ENCODE assay signal across 26 cellular contexts in the genomic region with DNA sequence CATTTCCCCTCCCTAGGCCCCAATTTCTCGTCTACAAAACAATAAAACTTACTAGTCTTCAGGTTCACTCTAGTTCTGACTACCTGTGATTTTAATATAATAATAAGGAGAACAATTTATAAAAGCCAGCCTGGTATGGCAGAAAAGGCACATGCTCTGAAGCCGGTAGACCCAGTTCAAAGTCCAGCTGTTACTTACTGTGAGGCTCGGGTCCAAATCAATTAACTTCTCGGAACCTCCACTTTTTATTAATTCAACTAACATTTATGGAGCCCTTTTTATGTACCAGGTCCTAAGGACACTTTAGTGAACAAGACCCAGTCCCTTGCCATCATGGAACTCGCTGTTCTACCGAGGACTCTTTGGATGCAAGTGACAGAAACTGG. TPM values are rescaled to one million over a fixed set of nuclear protein-coding genes. Genes with fewer than 3 reads are reported as not detected.
DNase-seq lines count a peak whose midpoint lies in the region; ATAC-seq and TF ChIP-seq lines count a peak whose summit lies in the region.
"Had no signal": no experiment of that assay in that cellular context is flagged by ENCODE, and none has a peak within 500 bp of the region (broad histone marks: within the 10 kb centered on the region; RNA-seq: fewer than 3 reads in every experiment).

No MANE protein-coding gene starts in this region.

- H4K20me1 ChIP-seq in GM23338 (replicated peaks; ENCODE audit: insufficient read depth) (no peaks in the 10 kb centered on the region), osteoblast (ENCODE audit: insufficient read depth, low read length) (no peaks in the 10 kb centered on the region), SK-N-SH (ENCODE audit: insufficient read depth) (no peaks in the 10 kb centered on the region)

- H3K9ac ChIP-seq in liver (ENCODE audit: low read depth in 1 of 2, low read length in 2 of 2), result no peak overlapping the region
- H3K9ac ChIP-seq in neuronal stem cell (ENCODE audit: low read depth, low read length, poor library complexity), result no peak overlapping the region
- H3K9ac ChIP-seq in SK-N-SH, result no peak overlapping the region

- CTCF ChIA-PET in SK-N-SH (lab: Yijun Ruan, JAX), result interaction anchor here (1.4 kb wide), 1 partner anchor 229 kb away, joined by 4 read pairs; no protein-coding TSS in a partner anchor

- H3K36me3 Mint-ChIP-seq in GM23338 (ENCODE audit: low read depth), result no peaks in the 10 kb centered on the region
- H3K36me3 Mint-ChIP-seq in glutamatergic neuron (ENCODE audit: unreplicated experiment), result no peaks in the 10 kb centered on the region
- H3K36me3 Mint-ChIP-seq in activated naive CD4-positive, alpha-beta T cell treated with anti-CD3 and anti-CD28 coated beads, Interleukin-2, amount 50 U/mL, for 72 hours, result no peaks in the 10 kb centered on the region
- H3K36me3 Mint-ChIP-seq: IgD-negative memory B cell had no signal

- H3K23ac ChIP-seq in neuronal stem cell (ENCODE audit: low read depth, low read length, poor library complexity), result no peak overlapping the region

- TF ChIP-seq CTCF in GM23338 (conservative IDR thresholded peaks at IDR 0.05; ENCODE audit: low read depth in 2 of 2) (no peak), body of pancreas (IDR thresholded peaks at IDR 0.05) (no peak), liver (IDR thresholded peaks at IDR 0.05; ENCODE audit: low read depth, low read length, missing input control) (no peak), glutamatergic neuron (IDR thresholded peaks at IDR 0.05; ENCODE audit: partially characterized antibody, unreplicated experiment) (no peak), osteoblast (IDR thresholded peaks at IDR 0.05; ENCODE audit: extremely low read depth, low read depth, low read length) (no peak), SK-N-SH (IDR thresholded peaks at IDR 0.05) (no peak)

- H3F3A ChIP-seq in GM23338 (replicated peaks; ENCODE audit: low read depth), result no peaks in the 10 kb centered on the region
- H3F3A ChIP-seq in SK-N-SH (replicated peaks; ENCODE audit: insufficient read depth), result peaks cover 4% of the 10 kb centered on the region

- 0 out of 2 replicates have a peak, but pooled peaks cover 4% of the 10 kb centered on the region for H3K9me2 ChIP-seq in GM23338 (ENCODE audit: insufficient read depth)
- no peaks in the 10 kb centered on the region for H3K9me2 ChIP-seq in SK-N-SH

- H3K9me3 Mint-ChIP-seq in GM23338, result no peaks in the 10 kb centered on the region; the same call in 2 of the 3 replicates
- no peaks in the 10 kb centered on the region for H3K9me3 Mint-ChIP-seq in glutamatergic neuron (ENCODE audit: unreplicated experiment)
- H3K9me3 Mint-ChIP-seq in activated naive CD4-positive, alpha-beta T cell treated with anti-CD3 and anti-CD28 coated beads, Interleukin-2, amount 50 U/mL, for 72 hours, result no peaks in the 10 kb centered on the region
- H3K9me3 Mint-ChIP-seq: H9, IgD-negative memory B cell had no signal

- no peak overlapping the region for H2BK120ac ChIP-seq in neuronal stem cell (ENCODE audit: low read depth, low read length)

- no peak overlapping the region for H2BK15ac ChIP-seq in neuronal stem cell (ENCODE audit: low read length)

- no peak for TF ChIP-seq EP300 in SK-N-SH (IDR thresholded peaks at IDR 0.05; ENCODE audit: borderline replicate concordance in 1 of 2, low read depth in 1 of 2, low read length in 1 of 2)

- no peaks in the 10 kb centered on the region for H3K79me1 ChIP-seq in neuronal stem cell (ENCODE audit: low read depth, low read length)

- no peak for TF ChIP-seq POLR2A in body of pancreas (IDR thresholded peaks at IDR 0.05)

- H3K27ac ChIP-seq in GM23338 (ENCODE audit: low read depth) (no peak overlapping the region), body of pancreas (peak overlapping the region in 2 of 4 donors; percentile 17 to 56), liver (ENCODE audit: low read depth in 1 of 2, low read length in 2 of 2) (peak overlapping the region in 1 of 2 donors; percentile 38), neuronal stem cell (replicated peaks; ENCODE audit: low read length) (no peak overlapping the region), osteoblast (ENCODE audit: low read depth, low read length) (no peak overlapping the region), SK-N-SH (ENCODE audit: low read depth in 2 of 2, low read length in 1 of 2) (no peak overlapping the region)
- H3K27ac ChIP-seq: SJCRH30 had no signal

- 35 to 48% methylated on average over 6 of the region's 6 CpGs for WGBS in body of pancreas, 2 donors
- 53% methylated on average over 6 of the region's 6 CpGs for WGBS in liver
- no CpG with 5 or more reads among the region's 6 CpGs for WGBS in neuronal stem cell (ENCODE audit: extremely low coverage in 2 of 2, insufficient read length in 2 of 2, insufficient replicate concordance in 1 of 2), 2 donors
- WGBS in SK-N-SH (ENCODE audit: low lambda C conversion rate), result 93% methylated on average over 6 of the region's 6 CpGs

- H3K14ac ChIP-seq in neuronal stem cell (ENCODE audit: low read length), result no peak overlapping the region

- no peak overlapping the region for H2BK12ac ChIP-seq in neuronal stem cell (ENCODE audit: low read length)

- H3K79me2 ChIP-seq in GM23338 (replicated peaks; ENCODE audit: insufficient read depth) (no peaks in the 10 kb centered on the region), osteoblast (ENCODE audit: insufficient read depth, low read length) (no peaks in the 10 kb centered on the region), SK-N-SH (ENCODE audit: insufficient read depth) (no peaks in the 10 kb centered on the region)

- no peak overlapping the region for H4K91ac ChIP-seq in neuronal stem cell (ENCODE audit: low read depth, low read length, poor library complexity)

- H3K9me3 ChIP-seq in body of pancreas, result no peaks in the 10 kb centered on the region
- no peaks in the 10 kb centered on the region for H3K9me3 ChIP-seq in liver (ENCODE audit: control insufficient read depth in 4 of 4, low read length in 3 of 4)
- H3K9me3 ChIP-seq in neuronal stem cell (replicated peaks in 1 of 2; ENCODE audit: control insufficient read depth in 2 of 2, insufficient read depth in 1 of 2, low read depth in 1 of 2, low read length in 2 of 2), result no peaks in the 10 kb centered on the region
- H3K9me3 ChIP-seq in osteoblast (ENCODE audit: low read depth, low read length), result no peaks in the 10 kb centered on the region
- H3K9me3 ChIP-seq in SK-N-SH, result no peaks in the 10 kb centered on the region
- H3K9me3 ChIP-seq: BE2C, SJCRH30 had no signal

- no peak overlapping the region for H2AK5ac ChIP-seq in neuronal stem cell (ENCODE audit: low read depth, low read length)

- DNase-seq in GM23338 (ENCODE audit: low spot score) (no peak), body of pancreas (no peak), neuronal stem cell (ENCODE audit: low spot score) (no peak), glutamatergic neuron (no peak), osteoblast (ENCODE audit: insufficient read length, low spot score, missing footprints) (no peak), SK-N-SH (no peak)
- DNase-seq in activated naive CD4-positive, alpha-beta T cell treated with anti-CD3 and anti-CD28 coated beads, Interleukin-2, amount 50 U/mL, for 72 hours (ENCODE audit: low spot score in 2 of 2), result no peak
- DNase-seq: 8988T; ACHN; BE2C; Calu3; DMS79 treated with DMSO at 0.1 percent for 48 hours; GF-D8; NCI-H1092; NCI-H1436; NCI-H187; NCI-H446; NCI-H524 treated with DMSO at 0.1 percent for 48 hours; NCI-H82; NK-92 treated with Interleukin-12 subunit alpha and Interleukin-12 subunit beta, amount 100 ng/mL, for 24 hours; PC-3 had no signal

- H3K27ac Mint-ChIP-seq in GM23338 (no peak overlapping the region), glutamatergic neuron (ENCODE audit: unreplicated experiment) (no peak overlapping the region)
- no peak overlapping the region for H3K27ac Mint-ChIP-seq in activated naive CD4-positive, alpha-beta T cell treated with anti-CD3 and anti-CD28 coated beads, Interleukin-2, amount 50 U/mL, for 72 hours
- H3K27ac Mint-ChIP-seq: IgD-negative memory B cell had no signal

- H2BK5ac ChIP-seq in neuronal stem cell (ENCODE audit: low read length), result no peak overlapping the region

- H3K4me2 ChIP-seq in GM23338, result 0 out of 2 replicates have a peak overlapping the region, but pooled peaks have one; percentile 26
- no peak overlapping the region for H3K4me2 ChIP-seq in neuronal stem cell (ENCODE audit: insufficient read depth, low read length, poor library complexity, severe bottlenecking)
- H3K4me2 ChIP-seq in osteoblast (ENCODE audit: insufficient read depth, low read length), result no peak overlapping the region
- no peak overlapping the region for H3K4me2 ChIP-seq in SK-N-SH

- no peak for TF ChIP-seq RAD21 in liver (IDR thresholded peaks at IDR 0.05)
- no peak for TF ChIP-seq RAD21 in SK-N-SH (IDR thresholded peaks at IDR 0.05; ENCODE audit: low read length)

- no peaks in the 10 kb centered on the region for H3K36me3 ChIP-seq in GM23338 (ENCODE audit: insufficient read depth)
- H3K36me3 ChIP-seq in body of pancreas (replicated peaks in 1 of 2; ENCODE audit: insufficient read depth in 1 of 2, low read depth in 2 of 2), result no peaks in the 10 kb centered on the region
- no peaks in the 10 kb centered on the region for H3K36me3 ChIP-seq in liver (ENCODE audit: control insufficient read depth in 4 of 4, insufficient read depth in 3 of 4, low read depth in 1 of 4, low read length in 3 of 4)
- H3K36me3 ChIP-seq in neuronal stem cell (replicated peaks in 1 of 2; ENCODE audit: control insufficient read depth in 2 of 2, insufficient read depth in 2 of 2, low read length in 2 of 2), result no peaks in the 10 kb centered on the region
- no peaks in the 10 kb centered on the region for H3K36me3 ChIP-seq in osteoblast (ENCODE audit: insufficient read depth, low read length)
- H3K36me3 ChIP-seq in SK-N-SH (replicated peaks in 1 of 2; ENCODE audit: control insufficient read depth in 1 of 2, insufficient read depth in 2 of 2, low read length in 1 of 2), result no peaks in the 10 kb centered on the region
- H3K36me3 ChIP-seq: BE2C, SJCRH30 had no signal

- POLR2A ChIA-PET in SK-N-SH (lab: Yijun Ruan, JAX), result no interaction called here

- peak overlapping the region; percentile 7 for H3K18ac ChIP-seq in neuronal stem cell (ENCODE audit: low read length)

- H3K4me1 Mint-ChIP-seq in GM23338 (peaks cover 36% of the 10 kb centered on the region), glutamatergic neuron (ENCODE audit: low read depth, unreplicated experiment) (no peaks in the 10 kb centered on the region)
- H3K4me1 Mint-ChIP-seq: IgD-negative memory B cell had no signal

- peaks cover 8% of the 10 kb centered on the region for H3K27me3 Mint-ChIP-seq in GM23338 (ENCODE audit: insufficient read depth, low read depth, poor library complexity)
- no peaks in the 10 kb centered on the region for H3K27me3 Mint-ChIP-seq in glutamatergic neuron (ENCODE audit: unreplicated experiment)
- H3K27me3 Mint-ChIP-seq: IgD-negative memory B cell had no signal

- no peaks in the 10 kb centered on the region for H3K27me3 ChIP-seq in GM23338 (ENCODE audit: insufficient read depth)
- H3K27me3 ChIP-seq in body of pancreas, result no peaks in the 10 kb centered on the region
- no peaks in the 10 kb centered on the region for H3K27me3 ChIP-seq in liver (ENCODE audit: control insufficient read depth in 4 of 4, insufficient read depth in 4 of 4, low read length in 3 of 4)
- H3K27me3 ChIP-seq in neuronal stem cell (ENCODE audit: control insufficient read depth in 3 of 3, insufficient read depth in 3 of 3, low read depth in 1 of 3, low read length in 3 of 3), result no peaks in the 10 kb centered on the region
- no peaks in the 10 kb centered on the region for H3K27me3 ChIP-seq in osteoblast (ENCODE audit: insufficient read depth, low read length)
- no peaks in the 10 kb centered on the region for H3K27me3 ChIP-seq in SK-N-SH (ENCODE audit: insufficient read depth)
- H3K27me3 ChIP-seq: BE2C, SJCRH30 had no signal

- H3K4me3 ChIP-seq in GM23338 (no peak overlapping the region), body of pancreas (no peak overlapping the region), liver (ENCODE audit: low read depth in 1 of 3, low read length in 3 of 3) (no peak overlapping the region), neuronal stem cell (ENCODE audit: low read length in 2 of 2) (no peak overlapping the region), osteoblast (ENCODE audit: insufficient read depth, low read length) (no peak overlapping the region), SK-N-SH (ENCODE audit: low read depth in 2 of 2, low read length in 1 of 2) (no peak overlapping the region)
- H3K4me3 ChIP-seq: SJCRH30 had no signal

- no peak overlapping the region for H4K8ac ChIP-seq in neuronal stem cell (ENCODE audit: low read depth, low read length)

- no peak for ATAC-seq in GM23338
- peak; percentile 9 for ATAC-seq in body of pancreas
- ATAC-seq in activated naive CD4-positive, alpha-beta T cell treated with anti-CD3 and anti-CD28 coated beads, Interleukin-2, amount 50 U/mL, for 72 hours, result no peak
- ATAC-seq: PC-3, Right ventricle myocardium inferior had no signal

- H3K4me1 ChIP-seq in GM23338 (ENCODE audit: insufficient read depth) (peaks cover 23% of the 10 kb centered on the region), body of pancreas (peaks cover 25% of the 10 kb centered on the region), liver (ENCODE audit: control insufficient read depth in 4 of 4, insufficient read depth in 4 of 4, low read length in 3 of 4) (peaks cover 11 to 28% (median 24%) of the 10 kb centered on the region in 4 donors), neuronal stem cell (ENCODE audit: control insufficient read depth in 2 of 2, insufficient read depth in 1 of 2, low read depth in 1 of 2, low read length in 2 of 2) (peaks cover 7 to 18% of the 10 kb centered on the region in 2 donors), osteoblast (ENCODE audit: insufficient read depth, low read length) (peaks cover 19% of the 10 kb centered on the region), SK-N-SH (ENCODE audit: control insufficient read depth in 1 of 2, insufficient read depth in 2 of 2, low read depth in 1 of 2, low read length in 1 of 2) (peaks cover 0 to 6% of the 10 kb centered on the region in 2 experiments; a peak in 1 of 4 replicates)
- H3K4me1 ChIP-seq: BE2C had no signal

- intact Hi-C loops in body of pancreas (cut with DNase I), result no loop called here

- peak overlapping the region; percentile 3; the same call in 1 of the 2 replicates for H2AFZ ChIP-seq in GM23338
- peak overlapping the region; percentile 74 for H2AFZ ChIP-seq in neuronal stem cell (ENCODE audit: low read length)
- no peak overlapping the region for H2AFZ ChIP-seq in osteoblast (ENCODE audit: low read length)
- no peak overlapping the region for H2AFZ ChIP-seq in SK-N-SH (ENCODE audit: low read depth)

- no peak overlapping the region for H3K4me3 Mint-ChIP-seq in GM23338
- no peak overlapping the region for H3K4me3 Mint-ChIP-seq in glutamatergic neuron (ENCODE audit: unreplicated experiment)
- H3K4me3 Mint-ChIP-seq: H9, IgD-negative memory B cell had no signal

- no peak overlapping the region for H3K4ac ChIP-seq in neuronal stem cell (ENCODE audit: low read length)

RNA-seq across cellular contexts. Expression of gene SMAD3, which starts 53.8 kb away (rescaled TPM):
- 9.0 and 11.6 TPM in 2 replicates for total RNA-seq in GM23338 (2014; rRNA removed; shearing (Covaris generic))
- polyA plus RNA-seq in GM23338 (2016; fragmentation: Nextera tagmentation; extraction: Ambion mirVana) (3.4 and 4.9 TPM in 2 replicates), liver (1 to 10 TPM; 5.2 to 5.7 TPM), SK-N-SH (2012; rRNA removed) (18.0 and 19.5 TPM in 2 replicates)
- total RNA-seq in body of pancreas (10 to 100 TPM; 19.7 to 52.4 TPM), liver (10 to 100 TPM in 1 of 2 donors, 1 to 10 TPM in 1; 4.0 to 12.2 TPM), glutamatergic neuron (ENCODE audit: unreplicated experiment) (5.0 TPM), osteoblast (41.8 and 60.1 TPM in 2 replicates)
- polyA plus RNA-seq in neuronal stem cell (2013, experiment 1 of 2), result 32.6 TPM
- polyA plus RNA-seq in neuronal stem cell (2013, experiment 2 of 2), result 32.9 TPM
- total RNA-seq in activated naive CD4-positive, alpha-beta T cell treated with anti-CD3 and anti-CD28 coated beads, Interleukin-2, amount 50 U/mL, for 72 hours, result 10 to 100 TPM; 15.4 to 75.9 TPM
- 12.0 and 14.6 TPM in 2 replicates for polyA plus RNA-seq in SK-N-SH (2012; cell fraction: cytosol; rRNA removed)
- polyA plus RNA-seq in SK-N-SH (2012; cell fraction: nucleus; rRNA removed), result 47.4 and 59.5 TPM in 2 replicates

Comparison
In these comparisons a context has a peak if more than half of its experiments do, and no peak if none do; other contexts are left out.
1. H2AFZ ChIP-seq: peak in GM23338 (single experiment) and neuronal stem cell (single experiment); none in osteoblast (single experiment) and SK-N-SH (single experiment).